In the genomic region with DNA sequence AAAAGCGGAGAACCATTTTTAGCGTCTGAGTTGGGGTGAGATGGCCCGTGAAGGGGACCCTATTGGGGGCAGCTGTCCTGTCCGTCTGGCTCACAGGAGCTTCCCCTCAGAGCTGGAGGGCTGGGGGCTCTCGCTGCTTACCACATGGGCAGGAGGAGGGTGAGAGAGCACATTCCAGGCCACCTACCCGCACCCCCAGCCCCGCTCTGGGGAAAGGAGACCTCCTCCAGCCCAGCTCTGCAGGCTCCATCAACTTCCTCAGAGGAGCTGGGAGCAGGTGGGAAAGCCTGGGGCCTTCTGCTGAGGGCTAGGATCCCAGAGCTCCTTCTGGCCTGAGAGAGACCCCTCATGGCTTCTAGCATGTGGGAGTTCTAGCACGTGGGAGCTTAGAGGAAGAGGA, we compare ENCODE assay signal across 1 cellular context.
TF ChIP-seq lines count a peak whose summit lies in the region.

No MANE protein-coding gene starts in this region.

TF ChIP-seq in GM23338, 12 proteins besides CTCF, POLR2A, EP300 and RAD21 (continued from another document):
- TF ChIP-seq, protein P1, sequence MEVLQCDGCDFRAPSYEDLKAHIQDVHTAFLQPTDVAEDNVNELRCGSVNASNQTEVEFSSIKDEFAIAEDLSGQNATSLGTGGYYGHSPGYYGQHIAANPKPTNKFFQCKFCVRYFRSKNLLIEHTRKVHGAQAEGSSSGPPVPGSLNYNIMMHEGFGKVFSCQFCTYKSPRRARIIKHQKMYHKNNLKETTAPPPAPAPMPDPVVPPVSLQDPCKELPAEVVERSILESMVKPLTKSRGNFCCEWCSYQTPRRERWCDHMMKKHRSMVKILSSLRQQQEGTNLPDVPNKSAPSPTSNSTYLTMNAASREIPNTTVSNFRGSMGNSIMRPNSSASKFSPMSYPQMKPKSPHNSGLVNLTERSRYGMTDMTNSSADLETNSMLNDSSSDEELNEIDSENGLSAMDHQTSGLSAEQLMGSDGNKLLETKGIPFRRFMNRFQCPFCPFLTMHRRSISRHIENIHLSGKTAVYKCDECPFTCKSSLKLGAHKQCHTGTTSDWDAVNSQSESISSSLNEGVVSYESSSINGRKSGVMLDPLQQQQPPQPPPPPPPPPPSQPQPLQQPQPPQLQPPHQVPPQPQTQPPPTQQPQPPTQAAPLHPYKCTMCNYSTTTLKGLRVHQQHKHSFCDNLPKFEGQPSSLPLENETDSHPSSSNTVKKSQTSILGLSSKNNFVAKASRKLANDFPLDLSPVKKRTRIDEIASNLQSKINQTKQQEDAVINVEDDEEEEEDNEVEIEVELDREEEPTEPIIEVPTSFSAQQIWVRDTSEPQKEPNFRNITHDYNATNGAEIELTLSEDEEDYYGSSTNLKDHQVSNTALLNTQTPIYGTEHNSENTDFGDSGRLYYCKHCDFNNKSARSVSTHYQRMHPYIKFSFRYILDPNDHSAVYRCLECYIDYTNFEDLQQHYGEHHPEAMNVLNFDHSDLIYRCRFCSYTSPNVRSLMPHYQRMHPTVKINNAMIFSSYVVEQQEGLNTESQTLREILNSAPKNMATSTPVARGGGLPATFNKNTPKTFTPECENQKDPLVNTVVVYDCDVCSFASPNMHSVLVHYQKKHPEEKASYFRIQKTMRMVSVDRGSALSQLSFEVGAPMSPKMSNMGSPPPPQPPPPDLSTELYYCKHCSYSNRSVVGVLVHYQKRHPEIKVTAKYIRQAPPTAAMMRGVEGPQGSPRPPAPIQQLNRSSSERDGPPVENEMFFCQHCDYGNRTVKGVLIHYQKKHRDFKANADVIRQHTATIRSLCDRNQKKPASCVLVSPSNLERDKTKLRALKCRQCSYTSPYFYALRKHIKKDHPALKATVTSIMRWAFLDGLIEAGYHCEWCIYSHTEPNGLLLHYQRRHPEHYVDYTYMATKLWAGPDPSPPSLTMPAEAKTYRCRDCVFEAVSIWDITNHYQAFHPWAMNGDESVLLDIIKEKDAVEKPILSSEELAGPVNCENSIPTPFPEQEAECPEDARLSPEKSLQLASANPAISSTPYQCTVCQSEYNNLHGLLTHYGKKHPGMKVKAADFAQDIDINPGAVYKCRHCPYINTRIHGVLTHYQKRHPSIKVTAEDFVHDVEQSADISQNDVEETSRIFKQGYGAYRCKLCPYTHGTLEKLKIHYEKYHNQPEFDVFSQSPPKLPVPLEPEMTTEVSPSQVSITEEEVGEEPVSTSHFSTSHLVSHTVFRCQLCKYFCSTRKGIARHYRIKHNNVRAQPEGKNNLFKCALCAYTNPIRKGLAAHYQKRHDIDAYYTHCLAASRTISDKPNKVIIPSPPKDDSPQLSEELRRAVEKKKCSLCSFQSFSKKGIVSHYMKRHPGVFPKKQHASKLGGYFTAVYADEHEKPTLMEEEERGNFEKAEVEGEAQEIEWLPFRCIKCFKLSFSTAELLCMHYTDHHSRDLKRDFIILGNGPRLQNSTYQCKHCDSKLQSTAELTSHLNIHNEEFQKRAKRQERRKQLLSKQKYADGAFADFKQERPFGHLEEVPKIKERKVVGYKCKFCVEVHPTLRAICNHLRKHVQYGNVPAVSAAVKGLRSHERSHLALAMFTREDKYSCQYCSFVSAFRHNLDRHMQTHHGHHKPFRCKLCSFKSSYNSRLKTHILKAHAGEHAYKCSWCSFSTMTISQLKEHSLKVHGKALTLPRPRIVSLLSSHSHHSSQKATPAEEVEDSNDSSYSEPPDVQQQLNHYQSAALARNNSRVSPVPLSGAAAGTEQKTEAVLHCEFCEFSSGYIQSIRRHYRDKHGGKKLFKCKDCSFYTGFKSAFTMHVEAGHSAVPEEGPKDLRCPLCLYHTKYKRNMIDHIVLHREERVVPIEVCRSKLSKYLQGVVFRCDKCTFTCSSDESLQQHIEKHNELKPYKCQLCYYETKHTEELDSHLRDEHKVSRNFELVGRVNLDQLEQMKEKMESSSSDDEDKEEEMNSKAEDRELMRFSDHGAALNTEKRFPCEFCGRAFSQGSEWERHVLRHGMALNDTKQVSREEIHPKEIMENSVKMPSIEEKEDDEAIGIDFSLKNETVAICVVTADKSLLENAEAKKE (CRISPR knock-in tag; IDR thresholded peaks at IDR 0.05): no peak
- TF ChIP-seq, protein P2, sequence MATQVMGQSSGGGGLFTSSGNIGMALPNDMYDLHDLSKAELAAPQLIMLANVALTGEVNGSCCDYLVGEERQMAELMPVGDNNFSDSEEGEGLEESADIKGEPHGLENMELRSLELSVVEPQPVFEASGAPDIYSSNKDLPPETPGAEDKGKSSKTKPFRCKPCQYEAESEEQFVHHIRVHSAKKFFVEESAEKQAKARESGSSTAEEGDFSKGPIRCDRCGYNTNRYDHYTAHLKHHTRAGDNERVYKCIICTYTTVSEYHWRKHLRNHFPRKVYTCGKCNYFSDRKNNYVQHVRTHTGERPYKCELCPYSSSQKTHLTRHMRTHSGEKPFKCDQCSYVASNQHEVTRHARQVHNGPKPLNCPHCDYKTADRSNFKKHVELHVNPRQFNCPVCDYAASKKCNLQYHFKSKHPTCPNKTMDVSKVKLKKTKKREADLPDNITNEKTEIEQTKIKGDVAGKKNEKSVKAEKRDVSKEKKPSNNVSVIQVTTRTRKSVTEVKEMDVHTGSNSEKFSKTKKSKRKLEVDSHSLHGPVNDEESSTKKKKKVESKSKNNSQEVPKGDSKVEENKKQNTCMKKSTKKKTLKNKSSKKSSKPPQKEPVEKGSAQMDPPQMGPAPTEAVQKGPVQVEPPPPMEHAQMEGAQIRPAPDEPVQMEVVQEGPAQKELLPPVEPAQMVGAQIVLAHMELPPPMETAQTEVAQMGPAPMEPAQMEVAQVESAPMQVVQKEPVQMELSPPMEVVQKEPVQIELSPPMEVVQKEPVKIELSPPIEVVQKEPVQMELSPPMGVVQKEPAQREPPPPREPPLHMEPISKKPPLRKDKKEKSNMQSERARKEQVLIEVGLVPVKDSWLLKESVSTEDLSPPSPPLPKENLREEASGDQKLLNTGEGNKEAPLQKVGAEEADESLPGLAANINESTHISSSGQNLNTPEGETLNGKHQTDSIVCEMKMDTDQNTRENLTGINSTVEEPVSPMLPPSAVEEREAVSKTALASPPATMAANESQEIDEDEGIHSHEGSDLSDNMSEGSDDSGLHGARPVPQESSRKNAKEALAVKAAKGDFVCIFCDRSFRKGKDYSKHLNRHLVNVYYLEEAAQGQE (IDR thresholded peaks at IDR 0.05; ENCODE audit: unreplicated experiment): no peak
